ENCODE assay signal across 1 cellular context in the genomic region with DNA sequence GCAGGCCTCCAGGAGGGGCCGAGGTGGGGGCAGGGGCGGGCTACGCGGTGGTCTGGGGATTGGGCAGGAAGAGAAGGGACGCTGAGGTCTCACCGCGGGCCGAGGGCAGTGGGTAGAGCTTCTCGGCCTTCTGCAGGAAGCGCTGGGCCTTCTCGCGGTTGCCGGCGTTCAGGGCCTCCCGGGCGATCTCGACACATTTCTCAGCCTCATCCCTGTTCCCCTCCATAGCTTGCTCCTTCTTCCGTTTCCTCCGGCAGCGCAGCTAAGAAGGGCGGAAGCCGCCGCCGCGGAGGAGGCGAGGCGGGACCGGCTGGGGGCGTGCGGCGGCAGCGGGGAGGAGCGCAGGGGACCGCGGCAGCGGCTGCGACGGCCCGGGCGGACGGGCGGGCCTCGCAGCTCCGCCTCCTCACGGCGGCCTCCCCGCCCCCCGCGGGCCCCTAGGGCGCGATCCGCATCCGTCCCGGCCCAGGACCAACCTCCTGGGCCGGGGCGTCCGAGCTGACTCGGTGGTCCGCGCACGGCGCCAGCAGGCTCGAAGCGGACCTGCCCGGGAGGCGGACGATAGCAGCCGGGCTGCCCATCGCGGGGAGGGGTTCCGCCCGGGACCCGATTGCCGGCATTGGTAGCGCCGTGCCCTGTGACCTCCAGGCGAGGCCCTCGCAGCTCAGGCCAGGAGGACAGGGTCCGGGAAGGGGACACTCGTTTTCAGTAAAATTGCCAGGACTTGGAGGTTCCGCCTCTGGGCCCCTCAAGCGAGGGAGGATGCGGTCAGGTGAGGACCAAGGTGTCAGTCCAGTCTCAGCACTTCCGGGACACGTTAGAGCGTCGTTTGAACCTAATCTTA.
TF ChIP-seq lines count a peak whose summit lies in the region.

A gene (minus strand): TSS at position 273 of the 844 bp plus-strand sequence. CDS start 47 bp downstream, at position 226.

TF ChIP-seq in K562, 482 proteins besides CTCF, POLR2A, EP300 and RAD21 (continued from another document and continues in another):
- TF ChIP-seq, protein P1, sequence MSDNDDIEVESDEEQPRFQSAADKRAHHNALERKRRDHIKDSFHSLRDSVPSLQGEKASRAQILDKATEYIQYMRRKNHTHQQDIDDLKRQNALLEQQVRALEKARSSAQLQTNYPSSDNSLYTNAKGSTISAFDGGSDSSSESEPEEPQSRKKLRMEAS (CRISPR knock-in tag; IDR thresholded peaks at IDR 0.05), result peak; percentile 18; the same call in 1 of the 2 replicates
- TF ChIP-seq ETV6 (IDR thresholded peaks at IDR 0.05; ENCODE audit: borderline replicate concordance in 1 of 2, low read depth in 2 of 2, low read length in 1 of 2) (no peak), ETV6 (CRISPR knock-in tag; IDR thresholded peaks at IDR 0.05; ENCODE audit: borderline replicate concordance) (no peak), KLF16 (IDR thresholded peaks at IDR 0.05) (no peak), GATA2 (CRISPR knock-in tag; IDR thresholded peaks at IDR 0.05) (no peak), SETDB1 (IDR thresholded peaks at IDR 0.05; ENCODE audit: low read length) (no peak), EHMT2 (IDR thresholded peaks at IDR 0.05) (no peak), MYC (IDR thresholded peaks at IDR 0.05; ENCODE audit: low read depth, low read length) (no peak; the same call in 1 of the 2 replicates), MYC (CRISPR knock-in tag; IDR thresholded peaks at IDR 0.05; ENCODE audit: borderline replicate concordance, low read depth) (no peak), TRIM24 (IDR thresholded peaks at IDR 0.05) (no peak), MED1 (CRISPR knock-in tag; IDR thresholded peaks at IDR 0.05; ENCODE audit: borderline replicate concordance) (no peak), ZNF445 (CRISPR knock-in tag; IDR thresholded peaks at IDR 0.05; ENCODE audit: low read depth) (no peak; the same call in 1 of the 2 replicates), ZNF384 (IDR thresholded peaks at IDR 0.05; ENCODE audit: low read depth, low read length) (no peak), ZNF212 (CRISPR knock-in tag; IDR thresholded peaks at IDR 0.05) (no peak), WHSC1 (IDR thresholded peaks at IDR 0.05; ENCODE audit: low read length) (no peak), ZFP30 (CRISPR knock-in tag; IDR thresholded peaks at IDR 0.05; ENCODE audit: borderline replicate concordance) (no peak), MAFK (IDR thresholded peaks at IDR 0.05; ENCODE audit: low read length) (no peak), KDM2B (CRISPR knock-in tag; IDR thresholded peaks at IDR 0.05) (no peak), ZNF41 (CRISPR knock-in tag; conservative IDR thresholded peaks at IDR 0.05) (no peak; the same call in 1 of the 2 replicates), TOE1 (IDR thresholded peaks at IDR 0.05; ENCODE audit: borderline replicate concordance) (no peak), TOE1 (CRISPR knock-in tag; IDR thresholded peaks at IDR 0.05; ENCODE audit: borderline replicate concordance, low read depth) (0 out of 2 replicates have a peak, but pooled peaks have one; percentile 53), TAF7 (tag; IDR thresholded peaks at IDR 0.05) (no peak), ZBED1 (IDR thresholded peaks at IDR 0.05) (0 out of 2 replicates have a peak, but pooled peaks have one; percentile 43), PYGO2 (tag; IDR thresholded peaks at IDR 0.05) (no peak), E2F3 (CRISPR knock-in tag; IDR thresholded peaks at IDR 0.05) (no peak), SMARCE1 (IDR thresholded peaks at IDR 0.05) (no peak), HNRNPLL (IDR thresholded peaks at IDR 0.05; ENCODE audit: low read depth, low read length, poor library complexity, severe bottlenecking) (peak; percentile 87), FIP1L1 (IDR thresholded peaks at IDR 0.05; ENCODE audit: low read depth, low read length, poor library complexity, severe bottlenecking) (peak; percentile 99), TAF1 (IDR thresholded peaks at IDR 0.05; ENCODE audit: control insufficient read depth, extremely low read depth, insufficient read depth, low read length, severe bottlenecking) (peak; percentile 44), SAP30 (IDR thresholded peaks at IDR 0.05; ENCODE audit: borderline replicate concordance, insufficient read depth, low read depth, low read length, poor library complexity, severe bottlenecking) (peak; percentile 38), PTBP1 (IDR thresholded peaks at IDR 0.05; ENCODE audit: low read depth, low read length) (peak; percentile 55; the same call in 1 of the 2 replicates), RNF2 (IDR thresholded peaks at IDR 0.05) (no peak; the same call in 1 of the 2 replicates), ZNF507 (tag; conservative IDR thresholded peaks at IDR 0.05) (no peak)
- TF ChIP-seq, protein P2, sequence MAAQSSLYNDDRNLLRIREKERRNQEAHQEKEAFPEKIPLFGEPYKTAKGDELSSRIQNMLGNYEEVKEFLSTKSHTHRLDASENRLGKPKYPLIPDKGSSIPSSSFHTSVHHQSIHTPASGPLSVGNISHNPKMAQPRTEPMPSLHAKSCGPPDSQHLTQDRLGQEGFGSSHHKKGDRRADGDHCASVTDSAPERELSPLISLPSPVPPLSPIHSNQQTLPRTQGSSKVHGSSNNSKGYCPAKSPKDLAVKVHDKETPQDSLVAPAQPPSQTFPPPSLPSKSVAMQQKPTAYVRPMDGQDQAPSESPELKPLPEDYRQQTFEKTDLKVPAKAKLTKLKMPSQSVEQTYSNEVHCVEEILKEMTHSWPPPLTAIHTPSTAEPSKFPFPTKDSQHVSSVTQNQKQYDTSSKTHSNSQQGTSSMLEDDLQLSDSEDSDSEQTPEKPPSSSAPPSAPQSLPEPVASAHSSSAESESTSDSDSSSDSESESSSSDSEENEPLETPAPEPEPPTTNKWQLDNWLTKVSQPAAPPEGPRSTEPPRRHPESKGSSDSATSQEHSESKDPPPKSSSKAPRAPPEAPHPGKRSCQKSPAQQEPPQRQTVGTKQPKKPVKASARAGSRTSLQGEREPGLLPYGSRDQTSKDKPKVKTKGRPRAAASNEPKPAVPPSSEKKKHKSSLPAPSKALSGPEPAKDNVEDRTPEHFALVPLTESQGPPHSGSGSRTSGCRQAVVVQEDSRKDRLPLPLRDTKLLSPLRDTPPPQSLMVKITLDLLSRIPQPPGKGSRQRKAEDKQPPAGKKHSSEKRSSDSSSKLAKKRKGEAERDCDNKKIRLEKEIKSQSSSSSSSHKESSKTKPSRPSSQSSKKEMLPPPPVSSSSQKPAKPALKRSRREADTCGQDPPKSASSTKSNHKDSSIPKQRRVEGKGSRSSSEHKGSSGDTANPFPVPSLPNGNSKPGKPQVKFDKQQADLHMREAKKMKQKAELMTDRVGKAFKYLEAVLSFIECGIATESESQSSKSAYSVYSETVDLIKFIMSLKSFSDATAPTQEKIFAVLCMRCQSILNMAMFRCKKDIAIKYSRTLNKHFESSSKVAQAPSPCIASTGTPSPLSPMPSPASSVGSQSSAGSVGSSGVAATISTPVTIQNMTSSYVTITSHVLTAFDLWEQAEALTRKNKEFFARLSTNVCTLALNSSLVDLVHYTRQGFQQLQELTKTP (IDR thresholded peaks at IDR 0.05; ENCODE audit: low read depth in 1 of 2, partially characterized antibody in 2 of 2), result no peak
- TF ChIP-seq, protein P3, sequence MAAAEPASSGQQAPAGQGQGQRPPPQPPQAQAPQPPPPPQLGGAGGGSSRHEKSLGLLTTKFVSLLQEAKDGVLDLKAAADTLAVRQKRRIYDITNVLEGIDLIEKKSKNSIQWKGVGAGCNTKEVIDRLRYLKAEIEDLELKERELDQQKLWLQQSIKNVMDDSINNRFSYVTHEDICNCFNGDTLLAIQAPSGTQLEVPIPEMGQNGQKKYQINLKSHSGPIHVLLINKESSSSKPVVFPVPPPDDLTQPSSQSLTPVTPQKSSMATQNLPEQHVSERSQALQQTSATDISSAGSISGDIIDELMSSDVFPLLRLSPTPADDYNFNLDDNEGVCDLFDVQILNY (CRISPR knock-in tag; IDR thresholded peaks at IDR 0.05), result peak; percentile 67; the same call in 1 of the 2 replicates
- TF ChIP-seq, protein P4, sequence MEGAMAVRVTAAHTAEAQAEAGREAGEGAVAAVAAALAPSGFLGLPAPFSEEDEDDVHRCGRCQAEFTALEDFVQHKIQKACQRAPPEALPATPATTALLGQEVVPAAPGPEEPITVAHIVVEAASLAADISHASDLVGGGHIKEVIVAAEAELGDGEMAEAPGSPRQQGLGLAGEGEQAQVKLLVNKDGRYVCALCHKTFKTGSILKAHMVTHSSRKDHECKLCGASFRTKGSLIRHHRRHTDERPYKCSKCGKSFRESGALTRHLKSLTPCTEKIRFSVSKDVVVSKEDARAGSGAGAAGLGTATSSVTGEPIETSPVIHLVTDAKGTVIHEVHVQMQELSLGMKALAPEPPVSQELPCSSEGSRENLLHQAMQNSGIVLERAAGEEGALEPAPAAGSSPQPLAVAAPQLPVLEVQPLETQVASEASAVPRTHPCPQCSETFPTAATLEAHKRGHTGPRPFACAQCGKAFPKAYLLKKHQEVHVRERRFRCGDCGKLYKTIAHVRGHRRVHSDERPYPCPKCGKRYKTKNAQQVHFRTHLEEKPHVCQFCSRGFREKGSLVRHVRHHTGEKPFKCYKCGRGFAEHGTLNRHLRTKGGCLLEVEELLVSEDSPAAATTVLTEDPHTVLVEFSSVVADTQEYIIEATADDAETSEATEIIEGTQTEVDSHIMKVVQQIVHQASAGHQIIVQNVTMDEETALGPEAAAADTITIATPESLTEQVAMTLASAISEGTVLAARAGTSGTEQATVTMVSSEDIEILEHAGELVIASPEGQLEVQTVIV (CRISPR knock-in tag; IDR thresholded peaks at IDR 0.05; ENCODE audit: borderline replicate concordance), result 0 out of 2 replicates have a peak, but pooled peaks have one; percentile 37
- TF ChIP-seq, protein P5, sequence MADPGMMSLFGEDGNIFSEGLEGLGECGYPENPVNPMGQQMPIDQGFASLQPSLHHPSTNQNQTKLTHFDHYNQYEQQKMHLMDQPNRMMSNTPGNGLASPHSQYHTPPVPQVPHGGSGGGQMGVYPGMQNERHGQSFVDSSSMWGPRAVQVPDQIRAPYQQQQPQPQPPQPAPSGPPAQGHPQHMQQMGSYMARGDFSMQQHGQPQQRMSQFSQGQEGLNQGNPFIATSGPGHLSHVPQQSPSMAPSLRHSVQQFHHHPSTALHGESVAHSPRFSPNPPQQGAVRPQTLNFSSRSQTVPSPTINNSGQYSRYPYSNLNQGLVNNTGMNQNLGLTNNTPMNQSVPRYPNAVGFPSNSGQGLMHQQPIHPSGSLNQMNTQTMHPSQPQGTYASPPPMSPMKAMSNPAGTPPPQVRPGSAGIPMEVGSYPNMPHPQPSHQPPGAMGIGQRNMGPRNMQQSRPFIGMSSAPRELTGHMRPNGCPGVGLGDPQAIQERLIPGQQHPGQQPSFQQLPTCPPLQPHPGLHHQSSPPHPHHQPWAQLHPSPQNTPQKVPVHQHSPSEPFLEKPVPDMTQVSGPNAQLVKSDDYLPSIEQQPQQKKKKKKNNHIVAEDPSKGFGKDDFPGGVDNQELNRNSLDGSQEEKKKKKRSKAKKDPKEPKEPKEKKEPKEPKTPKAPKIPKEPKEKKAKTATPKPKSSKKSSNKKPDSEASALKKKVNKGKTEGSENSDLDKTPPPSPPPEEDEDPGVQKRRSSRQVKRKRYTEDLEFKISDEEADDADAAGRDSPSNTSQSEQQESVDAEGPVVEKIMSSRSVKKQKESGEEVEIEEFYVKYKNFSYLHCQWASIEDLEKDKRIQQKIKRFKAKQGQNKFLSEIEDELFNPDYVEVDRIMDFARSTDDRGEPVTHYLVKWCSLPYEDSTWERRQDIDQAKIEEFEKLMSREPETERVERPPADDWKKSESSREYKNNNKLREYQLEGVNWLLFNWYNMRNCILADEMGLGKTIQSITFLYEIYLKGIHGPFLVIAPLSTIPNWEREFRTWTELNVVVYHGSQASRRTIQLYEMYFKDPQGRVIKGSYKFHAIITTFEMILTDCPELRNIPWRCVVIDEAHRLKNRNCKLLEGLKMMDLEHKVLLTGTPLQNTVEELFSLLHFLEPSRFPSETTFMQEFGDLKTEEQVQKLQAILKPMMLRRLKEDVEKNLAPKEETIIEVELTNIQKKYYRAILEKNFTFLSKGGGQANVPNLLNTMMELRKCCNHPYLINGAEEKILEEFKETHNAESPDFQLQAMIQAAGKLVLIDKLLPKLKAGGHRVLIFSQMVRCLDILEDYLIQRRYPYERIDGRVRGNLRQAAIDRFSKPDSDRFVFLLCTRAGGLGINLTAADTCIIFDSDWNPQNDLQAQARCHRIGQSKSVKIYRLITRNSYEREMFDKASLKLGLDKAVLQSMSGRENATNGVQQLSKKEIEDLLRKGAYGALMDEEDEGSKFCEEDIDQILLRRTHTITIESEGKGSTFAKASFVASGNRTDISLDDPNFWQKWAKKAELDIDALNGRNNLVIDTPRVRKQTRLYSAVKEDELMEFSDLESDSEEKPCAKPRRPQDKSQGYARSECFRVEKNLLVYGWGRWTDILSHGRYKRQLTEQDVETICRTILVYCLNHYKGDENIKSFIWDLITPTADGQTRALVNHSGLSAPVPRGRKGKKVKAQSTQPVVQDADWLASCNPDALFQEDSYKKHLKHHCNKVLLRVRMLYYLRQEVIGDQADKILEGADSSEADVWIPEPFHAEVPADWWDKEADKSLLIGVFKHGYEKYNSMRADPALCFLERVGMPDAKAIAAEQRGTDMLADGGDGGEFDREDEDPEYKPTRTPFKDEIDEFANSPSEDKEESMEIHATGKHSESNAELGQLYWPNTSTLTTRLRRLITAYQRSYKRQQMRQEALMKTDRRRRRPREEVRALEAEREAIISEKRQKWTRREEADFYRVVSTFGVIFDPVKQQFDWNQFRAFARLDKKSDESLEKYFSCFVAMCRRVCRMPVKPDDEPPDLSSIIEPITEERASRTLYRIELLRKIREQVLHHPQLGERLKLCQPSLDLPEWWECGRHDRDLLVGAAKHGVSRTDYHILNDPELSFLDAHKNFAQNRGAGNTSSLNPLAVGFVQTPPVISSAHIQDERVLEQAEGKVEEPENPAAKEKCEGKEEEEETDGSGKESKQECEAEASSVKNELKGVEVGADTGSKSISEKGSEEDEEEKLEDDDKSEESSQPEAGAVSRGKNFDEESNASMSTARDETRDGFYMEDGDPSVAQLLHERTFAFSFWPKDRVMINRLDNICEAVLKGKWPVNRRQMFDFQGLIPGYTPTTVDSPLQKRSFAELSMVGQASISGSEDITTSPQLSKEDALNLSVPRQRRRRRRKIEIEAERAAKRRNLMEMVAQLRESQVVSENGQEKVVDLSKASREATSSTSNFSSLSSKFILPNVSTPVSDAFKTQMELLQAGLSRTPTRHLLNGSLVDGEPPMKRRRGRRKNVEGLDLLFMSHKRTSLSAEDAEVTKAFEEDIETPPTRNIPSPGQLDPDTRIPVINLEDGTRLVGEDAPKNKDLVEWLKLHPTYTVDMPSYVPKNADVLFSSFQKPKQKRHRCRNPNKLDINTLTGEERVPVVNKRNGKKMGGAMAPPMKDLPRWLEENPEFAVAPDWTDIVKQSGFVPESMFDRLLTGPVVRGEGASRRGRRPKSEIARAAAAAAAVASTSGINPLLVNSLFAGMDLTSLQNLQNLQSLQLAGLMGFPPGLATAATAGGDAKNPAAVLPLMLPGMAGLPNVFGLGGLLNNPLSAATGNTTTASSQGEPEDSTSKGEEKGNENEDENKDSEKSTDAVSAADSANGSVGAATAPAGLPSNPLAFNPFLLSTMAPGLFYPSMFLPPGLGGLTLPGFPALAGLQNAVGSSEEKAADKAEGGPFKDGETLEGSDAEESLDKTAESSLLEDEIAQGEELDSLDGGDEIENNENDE (IDR thresholded peaks at IDR 0.05; ENCODE audit: low read depth, low read length), result no peak
- TF ChIP-seq, protein P6, sequence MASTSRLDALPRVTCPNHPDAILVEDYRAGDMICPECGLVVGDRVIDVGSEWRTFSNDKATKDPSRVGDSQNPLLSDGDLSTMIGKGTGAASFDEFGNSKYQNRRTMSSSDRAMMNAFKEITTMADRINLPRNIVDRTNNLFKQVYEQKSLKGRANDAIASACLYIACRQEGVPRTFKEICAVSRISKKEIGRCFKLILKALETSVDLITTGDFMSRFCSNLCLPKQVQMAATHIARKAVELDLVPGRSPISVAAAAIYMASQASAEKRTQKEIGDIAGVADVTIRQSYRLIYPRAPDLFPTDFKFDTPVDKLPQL (IDR thresholded peaks at IDR 0.05; ENCODE audit: extremely low read depth, insufficient read length), result no peak
